In genomic region chr18:68928762-68929675, GRCh38 we compare ENCODE assay signal across 28 cellular contexts.
"Had no signal": no experiment of that assay in that cellular context is flagged by ENCODE, and none has a peak within 500 bp of the region (broad histone marks: within the 10 kb centered on the region; RNA-seq: fewer than 3 reads in every experiment).

No MANE protein-coding gene starts in this region.

- H3K36me3 Mint-ChIP-seq: activated naive CD4-positive, alpha-beta T cell treated with anti-CD3 and anti-CD28 coated beads, Interleukin-2, amount 50 U/mL, for 24 hours had no signal

- H3K4me1 ChIP-seq: esophagus muscularis mucosa, foreskin keratinocyte, heart left ventricle, right lobe of liver, testis, transverse colon had no signal

- ATAC-seq: activated CD4-positive, CD25-positive, alpha-beta regulatory T cell treated with anti-CD3 and anti-CD28 coated beads, Interleukin-2, amount 50 U/mL, for 24 hours; activated naive CD8-positive, alpha-beta T cell treated with anti-CD3 and anti-CD28 coated beads, Interleukin-2, amount 50 U/mL, for 24 hours; activated T-helper 17 cell treated with anti-CD3 and anti-CD28 coated beads, Interleukin-2, amount 50 U/mL, for 72 hours; foreskin keratinocyte; heart left ventricle; left ventricle myocardium superior; right lobe of liver had no signal

- H3K36me3 ChIP-seq: esophagus muscularis mucosa, heart left ventricle, right lobe of liver, transverse colon had no signal

- H3K27me3 Mint-ChIP-seq: activated CD4-positive, alpha-beta memory T cell treated with anti-CD3 and anti-CD28 coated beads, Interleukin-2, amount 10 ng/mL, durations not matched to agents 7 days and 5 days; activated CD4-positive, alpha-beta T cell treated with anti-CD3 and anti-CD28 coated beads, Interleukin-2, amount 10 ng/mL, durations not matched to agents 24 days and 14 days; activated naive CD4-positive, alpha-beta T cell treated with anti-CD3 and anti-CD28 coated beads, Interleukin-2, amount 50 U/mL, for 24 hours; activated naive CD8-positive, alpha-beta T cell treated with anti-CD3 and anti-CD28 coated beads, Interleukin-2, amount 50 U/mL, for 24 hours; activated T-helper 17 cell treated with anti-CD3 and anti-CD28 coated beads, Interleukin-2, amount 50 U/mL, for 72 hours had no signal

- H3K4me3 Mint-ChIP-seq: activated CD4-positive, alpha-beta memory T cell treated with anti-CD3 and anti-CD28 coated beads, Interleukin-2, amount 10 ng/mL, durations not matched to agents 7 days and 5 days; activated CD4-positive, alpha-beta T cell treated with anti-CD3 and anti-CD28 coated beads, Interleukin-2, amount 10 ng/mL, durations not matched to agents 24 days and 14 days; activated naive CD4-positive, alpha-beta T cell treated with anti-CD3 and anti-CD28 coated beads, Interleukin-2, amount 50 U/mL, for 24 hours; activated naive CD8-positive, alpha-beta T cell treated with anti-CD3 and anti-CD28 coated beads, Interleukin-2, amount 50 U/mL, for 24 hours; activated T-cell treated with anti-CD3 and anti-CD28 coated beads, Interleukin-2, amount 50 U/mL, for 24 hours; activated T-helper 17 cell treated with anti-CD3 and anti-CD28 coated beads, Interleukin-2, amount 50 U/mL, for 72 hours; nephron progenitor cell; T-helper 1 cell treated with Interleukin-12 subunit alpha and Interleukin-12 subunit beta and Interleukin-4 antibody, amounts not matched to agents 30 μg/mL and 1 μg/mL, for 36 hours had no signal

- H3K27ac ChIP-seq: esophagus muscularis mucosa, foreskin keratinocyte, heart left ventricle, right lobe of liver, testis, transverse colon, VCaP had no signal

- H3K27me3 ChIP-seq: esophagus muscularis mucosa, foreskin keratinocyte, heart left ventricle, right lobe of liver, testis, transverse colon had no signal

- DNase-seq: activated CD4-positive, alpha-beta memory T cell treated with anti-CD3 and anti-CD28 coated beads, Interleukin-2, amount 10 ng/mL, durations not matched to agents 7 days and 5 days; activated CD4-positive, alpha-beta T cell treated with anti-CD3 and anti-CD28 coated beads, Interleukin-2, amount 10 ng/mL, durations not matched to agents 24 days and 14 days; activated CD8-positive, alpha-beta memory T cell treated with anti-CD3 and anti-CD28 coated beads, Interleukin-2, amount 50 U/mL, for 48 hours; activated gamma-delta T cell treated with Interleukin-2 at 50 U/mL for 16 hours; activated naive CD8-positive, alpha-beta T cell treated with anti-CD3 and anti-CD28 coated beads, Interleukin-2, amount 50 U/mL, for 24 hours; activated T-cell treated with anti-CD3 and anti-CD28 coated beads, Interleukin-2, amount 50 U/mL, for 24 hours; amygdala; caudate nucleus; cortex of kidney; foreskin keratinocyte; heart left ventricle; hypothalamus; left ventricle myocardium superior; nephron progenitor cell; occipital lobe; right lobe of liver; stimulated activated CD4-positive, alpha-beta T cell treated with anti-CD3 and anti-CD28 coated beads, Interleukin-2, amount 100 ng/mL, for 48 hours; stimulated activated naive CD4-positive, alpha-beta T cell treated with Interleukin-2 at 50 U/mL for 16 hours; SW 1271; T-helper 9 cell; testis; transverse colon had no signal

- H3K9me3 Mint-ChIP-seq: activated CD4-positive, alpha-beta memory T cell treated with anti-CD3 and anti-CD28 coated beads, Interleukin-2, amount 10 ng/mL, durations not matched to agents 7 days and 5 days; activated CD4-positive, alpha-beta T cell treated with anti-CD3 and anti-CD28 coated beads, Interleukin-2, amount 10 ng/mL, durations not matched to agents 24 days and 14 days; activated naive CD4-positive, alpha-beta T cell treated with anti-CD3 and anti-CD28 coated beads, Interleukin-2, amount 50 U/mL, for 24 hours; activated naive CD8-positive, alpha-beta T cell treated with anti-CD3 and anti-CD28 coated beads, Interleukin-2, amount 50 U/mL, for 24 hours; activated T-cell treated with anti-CD3 and anti-CD28 coated beads, Interleukin-2, amount 50 U/mL, for 24 hours; nephron progenitor cell; T-helper 1 cell treated with Interleukin-12 subunit alpha and Interleukin-12 subunit beta and Interleukin-4 antibody, amounts not matched to agents 30 μg/mL and 1 μg/mL, for 36 hours had no signal

- H3K4me3 ChIP-seq: esophagus muscularis mucosa, heart left ventricle, right lobe of liver, testis, transverse colon had no signal

- H3K27ac Mint-ChIP-seq: activated CD4-positive, alpha-beta memory T cell treated with anti-CD3 and anti-CD28 coated beads, Interleukin-2, amount 10 ng/mL, durations not matched to agents 7 days and 5 days; activated CD4-positive, alpha-beta T cell treated with anti-CD3 and anti-CD28 coated beads, Interleukin-2, amount 10 ng/mL, durations not matched to agents 24 days and 14 days; activated naive CD4-positive, alpha-beta T cell treated with anti-CD3 and anti-CD28 coated beads, Interleukin-2, amount 50 U/mL, for 24 hours; activated naive CD8-positive, alpha-beta T cell treated with anti-CD3 and anti-CD28 coated beads, Interleukin-2, amount 50 U/mL, for 24 hours; activated T-cell treated with anti-CD3 and anti-CD28 coated beads, Interleukin-2, amount 50 U/mL, for 24 hours; activated T-helper 17 cell treated with anti-CD3 and anti-CD28 coated beads, Interleukin-2, amount 50 U/mL, for 72 hours; T-helper 1 cell treated with Interleukin-12 subunit alpha and Interleukin-12 subunit beta and Interleukin-4 antibody, amounts not matched to agents 30 μg/mL and 1 μg/mL, for 36 hours had no signal

- H3K9me3 ChIP-seq: esophagus muscularis mucosa, heart left ventricle, right lobe of liver, testis, transverse colon had no signal

- H3K4me1 Mint-ChIP-seq: activated CD4-positive, alpha-beta T cell treated with anti-CD3 and anti-CD28 coated beads, Interleukin-2, amount 10 ng/mL, durations not matched to agents 24 days and 14 days; activated naive CD4-positive, alpha-beta T cell treated with anti-CD3 and anti-CD28 coated beads, Interleukin-2, amount 50 U/mL, for 24 hours; activated naive CD8-positive, alpha-beta T cell treated with anti-CD3 and anti-CD28 coated beads, Interleukin-2, amount 50 U/mL, for 24 hours; activated T-helper 17 cell treated with anti-CD3 and anti-CD28 coated beads, Interleukin-2, amount 50 U/mL, for 72 hours had no signal
